ENCODE assay signal across 1 cellular context in genomic region chrY:8781184-8781890, GRCh38.
TF ChIP-seq lines count a peak whose summit lies in the region.

No MANE protein-coding gene starts in this region.

TF ChIP-seq in HepG2, 621 proteins besides CTCF, POLR2A, EP300 and RAD21 (continued from another document):
- TF ChIP-seq PBX3 (CRISPR knock-in tag; IDR thresholded peaks at IDR 0.05; ENCODE audit: borderline replicate concordance) (no peak), ZBTB14 (CRISPR knock-in tag; IDR thresholded peaks at IDR 0.05) (no peak), CREB1 (IDR thresholded peaks at IDR 0.05) (no peak), CREB1 (CRISPR knock-in tag; IDR thresholded peaks at IDR 0.05) (no peak), ZNF441 (CRISPR knock-in tag; IDR thresholded peaks at IDR 0.05; ENCODE audit: borderline replicate concordance) (no peak), JUN (CRISPR knock-in tag; IDR thresholded peaks at IDR 0.05) (no peak), ZNF562 (CRISPR knock-in tag; IDR thresholded peaks at IDR 0.05; ENCODE audit: borderline replicate concordance) (no peak), CHD2 (IDR thresholded peaks at IDR 0.05; ENCODE audit: low read depth, low read length) (no peak), RFXAP (CRISPR knock-in tag; IDR thresholded peaks at IDR 0.05; ENCODE audit: borderline replicate concordance) (no peak), KLF6 (CRISPR knock-in tag; IDR thresholded peaks at IDR 0.05) (no peak), IRX3 (CRISPR knock-in tag; IDR thresholded peaks at IDR 0.05; ENCODE audit: borderline replicate concordance, low read depth) (no peak)
